Comparison of ENCODE assay signal across 1 cellular context in the genomic region with DNA sequence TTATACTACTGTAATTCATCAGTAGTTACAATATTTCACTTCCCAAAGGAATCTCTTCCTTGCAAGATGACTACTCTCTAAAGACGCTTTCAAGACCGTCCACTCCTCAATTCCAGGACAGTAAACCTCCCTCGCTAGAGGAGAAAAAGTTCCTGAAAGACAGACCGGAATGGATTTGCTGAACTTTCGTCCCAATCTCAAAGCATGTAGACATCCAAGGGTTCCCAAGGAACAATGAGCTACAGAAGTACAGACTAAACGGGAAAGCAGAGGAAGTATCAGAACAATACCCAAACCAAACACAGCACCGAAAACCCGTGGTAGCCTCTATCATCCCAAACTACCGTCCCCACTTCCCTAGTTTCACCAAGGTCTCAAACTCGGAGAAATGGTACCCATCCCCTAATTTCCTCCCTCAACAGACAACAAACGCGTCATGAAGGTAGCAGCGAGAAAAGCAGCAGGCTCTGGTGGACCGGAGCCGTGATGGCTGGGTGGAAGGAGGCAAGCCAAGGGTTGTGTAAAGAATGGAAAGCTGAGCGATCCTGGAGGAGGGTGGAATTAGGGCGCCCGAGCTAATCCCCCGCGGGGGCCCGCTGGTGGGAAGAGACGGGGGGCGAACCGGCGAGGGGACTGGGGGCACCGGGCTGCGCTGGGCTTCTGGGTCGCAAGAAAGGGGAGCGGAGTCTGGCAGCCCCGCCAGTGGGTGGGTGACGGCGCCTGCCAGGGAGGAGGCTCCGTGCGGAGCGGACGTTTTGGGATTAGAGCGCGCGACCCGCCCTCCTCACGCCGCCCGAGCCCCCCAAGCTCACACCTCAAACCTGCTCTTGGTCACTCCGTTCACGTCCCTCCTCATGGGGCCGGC.
TF ChIP-seq lines count a peak whose summit lies in the region.

No MANE protein-coding gene starts in this region.

TF ChIP-seq in HepG2, 621 proteins besides CTCF, POLR2A, EP300 and RAD21 (continued from another document and continues in another):
- TF ChIP-seq ZNF276 (CRISPR knock-in tag; IDR thresholded peaks at IDR 0.05; ENCODE audit: low read depth) (peak; percentile 68; the same call in 1 of the 2 replicates), ZNF781 (CRISPR knock-in tag; IDR thresholded peaks at IDR 0.05; ENCODE audit: borderline replicate concordance, not compliant biosample characterization) (no peak), ZNF337 (CRISPR knock-in tag; IDR thresholded peaks at IDR 0.05; ENCODE audit: borderline replicate concordance, low read depth) (no peak), ZFP1 (CRISPR knock-in tag; IDR thresholded peaks at IDR 0.05) (no peak), U2AF2 (IDR thresholded peaks at IDR 0.05; ENCODE audit: low read depth, low read length) (no peak), ZSCAN22 (CRISPR knock-in tag; IDR thresholded peaks at IDR 0.05) (no peak), PHF20 (CRISPR knock-in tag; IDR thresholded peaks at IDR 0.05) (no peak), RELA (CRISPR knock-in tag; IDR thresholded peaks at IDR 0.05) (no peak), RNF2 (conservative IDR thresholded peaks at IDR 0.05; ENCODE audit: low read depth) (no peak), HNF4A (CRISPR knock-in tag; IDR thresholded peaks at IDR 0.05) (no peak), EEA1 (CRISPR knock-in tag; IDR thresholded peaks at IDR 0.05; ENCODE audit: borderline replicate concordance) (no peak; the same call in 1 of the 2 replicates), MED13 (CRISPR knock-in tag; IDR thresholded peaks at IDR 0.05) (no peak), ETV5 (CRISPR knock-in tag; IDR thresholded peaks at IDR 0.05; ENCODE audit: borderline replicate concordance) (no peak), ZNF432 (CRISPR knock-in tag; IDR thresholded peaks at IDR 0.05; ENCODE audit: borderline replicate concordance) (no peak), FOXO1 (CRISPR knock-in tag; IDR thresholded peaks at IDR 0.05) (no peak), POLR2AphosphoS2 (IDR thresholded peaks at IDR 0.05; ENCODE audit: low read depth, low read length) (no peak), TRAFD1 (CRISPR knock-in tag; IDR thresholded peaks at IDR 0.05; ENCODE audit: borderline replicate concordance) (peak; percentile 20; the same call in 1 of the 2 replicates), FOXK1 (CRISPR knock-in tag; IDR thresholded peaks at IDR 0.05; ENCODE audit: borderline replicate concordance, low read depth) (no peak), NRL (CRISPR knock-in tag; IDR thresholded peaks at IDR 0.05; ENCODE audit: borderline replicate concordance) (no peak; the same call in 1 of the 2 replicates), ZNF816 (CRISPR knock-in tag; IDR thresholded peaks at IDR 0.05; ENCODE audit: borderline replicate concordance) (no peak), DPF2 (CRISPR knock-in tag; IDR thresholded peaks at IDR 0.05; ENCODE audit: borderline replicate concordance, low read depth) (no peak), HIVEP1 (CRISPR knock-in tag; IDR thresholded peaks at IDR 0.05) (no peak), BRCA1 (CRISPR knock-in tag; IDR thresholded peaks at IDR 0.05) (no peak), ZNF382 (CRISPR knock-in tag; IDR thresholded peaks at IDR 0.05; ENCODE audit: borderline replicate concordance) (no peak), NFIC (IDR thresholded peaks at IDR 0.05; ENCODE audit: low read length) (no peak), ZSCAN5A (CRISPR knock-in tag; IDR thresholded peaks at IDR 0.05; ENCODE audit: borderline replicate concordance) (0 out of 2 replicates have a peak, but pooled peaks have one; percentile 0), ZNF609 (CRISPR knock-in tag; IDR thresholded peaks at IDR 0.05; ENCODE audit: borderline replicate concordance) (0 out of 2 replicates have a peak, but pooled peaks have one; percentile 14), TCF7L2 (IDR thresholded peaks at IDR 0.05; ENCODE audit: low read depth, low read length) (no peak), ZBTB1 (CRISPR knock-in tag; IDR thresholded peaks at IDR 0.05; ENCODE audit: borderline replicate concordance) (no peak), GATAD2A (CRISPR knock-in tag; IDR thresholded peaks at IDR 0.05) (no peak), JDP2 (CRISPR knock-in tag; IDR thresholded peaks at IDR 0.05; ENCODE audit: borderline replicate concordance) (no peak), ZNF850 (CRISPR knock-in tag; conservative IDR thresholded peaks at IDR 0.05) (no peak), TAF15 (IDR thresholded peaks at IDR 0.05; ENCODE audit: low read depth, low read length, poor library complexity, severe bottlenecking) (no peak), RARG (CRISPR knock-in tag; IDR thresholded peaks at IDR 0.05; ENCODE audit: low read depth) (no peak; the same call in 1 of the 2 replicates), SRY (CRISPR knock-in tag; IDR thresholded peaks at IDR 0.05) (no peak), ZNF367 (CRISPR knock-in tag; IDR thresholded peaks at IDR 0.05; ENCODE audit: borderline replicate concordance) (0 out of 2 replicates have a peak, but pooled peaks have one; percentile 3), SMAD9 (CRISPR knock-in tag; IDR thresholded peaks at IDR 0.05) (no peak), ZNF772 (CRISPR knock-in tag; IDR thresholded peaks at IDR 0.05) (no peak), ZBTB49 (CRISPR knock-in tag; IDR thresholded peaks at IDR 0.05; ENCODE audit: borderline replicate concordance) (no peak)
- TF ChIP-seq, protein P1, sequence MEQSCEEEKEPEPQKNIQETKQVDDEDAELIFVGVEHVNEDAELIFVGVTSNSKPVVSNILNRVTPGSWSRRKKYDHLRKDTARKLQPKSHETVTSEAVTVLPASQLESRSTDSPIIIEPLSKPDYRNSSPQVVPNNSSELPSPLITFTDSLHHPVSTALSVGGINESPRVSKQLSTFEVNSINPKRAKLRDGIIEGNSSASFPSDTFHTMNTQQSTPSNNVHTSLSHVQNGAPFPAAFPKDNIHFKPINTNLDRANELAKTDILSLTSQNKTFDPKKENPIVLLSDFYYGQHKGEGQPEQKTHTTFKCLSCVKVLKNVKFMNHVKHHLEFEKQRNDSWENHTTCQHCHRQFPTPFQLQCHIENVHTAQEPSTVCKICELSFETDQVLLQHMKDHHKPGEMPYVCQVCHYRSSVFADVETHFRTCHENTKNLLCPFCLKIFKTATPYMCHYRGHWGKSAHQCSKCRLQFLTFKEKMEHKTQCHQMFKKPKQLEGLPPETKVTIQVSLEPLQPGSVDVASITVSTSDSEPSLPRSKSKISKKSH (CRISPR knock-in tag; IDR thresholded peaks at IDR 0.05; ENCODE audit: borderline replicate concordance), result no peak
- TF ChIP-seq, protein P2, sequence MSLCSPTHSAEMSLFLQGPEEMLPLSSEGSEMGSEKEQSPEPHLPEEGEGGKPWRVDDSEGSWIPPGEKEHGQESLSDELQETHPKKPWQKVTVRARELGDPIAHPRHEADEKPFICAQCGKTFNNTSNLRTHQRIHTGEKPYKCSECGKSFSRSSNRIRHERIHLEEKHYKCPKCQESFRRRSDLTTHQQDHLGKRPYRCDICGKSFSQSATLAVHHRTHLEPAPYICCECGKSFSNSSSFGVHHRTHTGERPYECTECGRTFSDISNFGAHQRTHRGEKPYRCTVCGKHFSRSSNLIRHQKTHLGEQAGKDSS (CRISPR knock-in tag; IDR thresholded peaks at IDR 0.05; ENCODE audit: borderline replicate concordance, low read depth), result 0 out of 2 replicates have a peak, but pooled peaks have one; percentile 5
- TF ChIP-seq, protein P3, sequence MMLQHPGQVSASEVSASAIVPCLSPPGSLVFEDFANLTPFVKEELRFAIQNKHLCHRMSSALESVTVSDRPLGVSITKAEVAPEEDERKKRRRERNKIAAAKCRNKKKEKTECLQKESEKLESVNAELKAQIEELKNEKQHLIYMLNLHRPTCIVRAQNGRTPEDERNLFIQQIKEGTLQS (CRISPR knock-in tag; IDR thresholded peaks at IDR 0.05), result peak; percentile 35; the same call in 1 of the 2 replicates
- TF ChIP-seq, protein P4, sequence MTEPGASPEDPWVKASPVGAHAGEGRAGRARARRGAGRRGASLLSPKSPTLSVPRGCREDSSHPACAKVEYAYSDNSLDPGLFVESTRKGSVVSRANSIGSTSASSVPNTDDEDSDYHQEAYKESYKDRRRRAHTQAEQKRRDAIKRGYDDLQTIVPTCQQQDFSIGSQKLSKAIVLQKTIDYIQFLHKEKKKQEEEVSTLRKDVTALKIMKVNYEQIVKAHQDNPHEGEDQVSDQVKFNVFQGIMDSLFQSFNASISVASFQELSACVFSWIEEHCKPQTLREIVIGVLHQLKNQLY (CRISPR knock-in tag; IDR thresholded peaks at IDR 0.05), result no peak
